In the genomic region with DNA sequence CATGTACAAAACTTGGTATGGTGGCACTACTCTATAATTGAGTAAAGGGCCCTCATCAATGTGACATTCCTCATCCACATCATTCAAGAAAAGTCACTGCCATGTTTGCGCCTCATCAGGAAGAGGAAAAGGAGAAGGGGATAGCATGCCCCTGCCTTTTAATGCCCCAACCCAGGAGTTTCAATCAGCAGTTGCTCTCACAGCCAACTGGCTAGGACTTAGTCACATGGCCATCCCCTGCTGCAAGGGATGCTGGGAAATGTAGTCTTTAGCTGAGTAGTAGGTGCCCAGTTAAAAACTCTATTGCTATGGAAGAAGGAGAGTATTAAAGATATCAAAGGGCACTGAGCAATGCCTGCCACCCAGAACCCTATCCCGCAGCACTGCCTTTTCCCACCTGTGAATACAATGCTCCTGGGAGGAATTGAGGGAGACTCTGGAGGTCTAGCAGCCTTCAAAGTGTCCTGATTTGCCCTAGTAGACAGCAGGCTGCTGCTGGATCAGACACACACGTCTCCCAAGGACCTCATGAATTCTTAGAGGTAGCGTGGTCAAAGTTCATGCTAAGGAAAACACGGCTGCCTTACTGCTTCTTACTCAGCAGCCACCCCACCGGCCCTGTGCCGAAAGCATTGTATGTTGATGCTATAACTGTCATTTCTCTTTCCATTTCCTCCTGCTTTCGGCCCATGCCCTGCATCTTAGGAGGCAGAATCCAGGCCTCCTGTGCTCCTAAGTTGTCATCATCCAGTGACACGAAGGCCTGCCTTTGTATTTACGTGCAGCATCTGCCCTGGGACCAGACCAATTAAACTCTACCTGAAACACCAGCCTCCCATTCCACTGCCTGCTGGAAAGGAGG, we compare ENCODE assay signal across 18 cellular contexts. TPM values are rescaled to one million over a fixed set of nuclear protein-coding genes. Genes with fewer than 3 reads are reported as not detected.
DNase-seq lines count a peak whose midpoint lies in the region; ATAC-seq and TF ChIP-seq lines count a peak whose summit lies in the region.
"Had no signal": no experiment of that assay in that cellular context is flagged by ENCODE, and none has a peak within 500 bp of the region (broad histone marks: within the 10 kb centered on the region; RNA-seq: fewer than 3 reads in every experiment).

No MANE protein-coding gene starts in this region.

- H3K36me3 Mint-ChIP-seq in Caco-2 (ENCODE audit: insufficient read depth, unreplicated experiment) = peaks cover 6% of the 10 kb centered on the region
- H3K36me3 Mint-ChIP-seq in CD4-positive, alpha-beta memory T cell = no peaks in the 10 kb centered on the region

- POLR2A ChIA-PET in Caco-2 (lab: Charles Lee) = interaction anchor here (0.6 kb wide), 1 partner anchor 203 kb away, joined by 4 read pairs; no protein-coding TSS in a partner anchor
- POLR2A ChIA-PET in HEK293 (lab: Yijun Ruan, JAX) = no interaction called here
- POLR2A ChIA-PET in CD4-positive, alpha-beta memory T cell (lab: Charles Lee; ENCODE audit: partially characterized antibody) = no interaction called here

- no TSS peak for BruUV-seq in Caco-2 (replicated peaks; lab: Mats Ljungman, UMichigan)

- H3K27me3 ChIP-seq in Caco-2 (replicated peaks; ENCODE audit: control insufficient read depth, insufficient read depth, low read length) = no peaks in the 10 kb centered on the region
- peaks cover 3% of the 10 kb centered on the region for H3K27me3 ChIP-seq in CD4-positive, alpha-beta memory T cell (ENCODE audit: insufficient read depth, low read length)
- H3K27me3 ChIP-seq: ovary, suprapubic skin had no signal

- no peaks in the 10 kb centered on the region for H3K27me3 Mint-ChIP-seq in Caco-2 (ENCODE audit: insufficient read depth, unreplicated experiment)
- H3K27me3 Mint-ChIP-seq in CD4-positive, alpha-beta memory T cell = peaks cover 12 to 29% of the 10 kb centered on the region in 2 donors

- no peak for TF ChIP-seq CTCF in Caco-2 (IDR thresholded peaks at IDR 0.05; ENCODE audit: insufficient read depth in 1 of 2, low read depth in 1 of 2, low read length in 1 of 2, severe bottlenecking in 1 of 2, unreplicated experiment in 1 of 2)
- TF ChIP-seq CTCF in HEK293 (tag by site-specific recombination; IDR thresholded peaks at IDR 0.05) = no peak
- no peak for TF ChIP-seq CTCF in fibroblast of pulmonary artery (IDR thresholded peaks at IDR 0.05; ENCODE audit: low read length, missing control alignments)

- ATAC-seq in SK-N-SH treated with all-trans-retinoic acid at 6 μM for 48 hours = 0 out of 3 replicates have a peak, but pooled peaks have one; percentile 30
- ATAC-seq: left ventricle myocardium superior had no signal

- peaks cover 21% of the 10 kb centered on the region for H3K4me1 Mint-ChIP-seq in Caco-2 (ENCODE audit: low read depth, unreplicated experiment)
- H3K4me1 Mint-ChIP-seq in CD4-positive, alpha-beta memory T cell = no peaks in the 10 kb centered on the region

- H3K4me3 ChIP-seq in Caco-2 (ENCODE audit: low read depth, low read length) (no peak overlapping the region), HEK293 (ENCODE audit: low read depth, low read length) (no peak overlapping the region), fibroblast of pulmonary artery (replicated peaks; ENCODE audit: low read depth, low read length) (no peak overlapping the region)
- no peak overlapping the region for H3K4me3 ChIP-seq in CD4-positive, alpha-beta memory T cell (ENCODE audit: low read length in 2 of 2)
- H3K4me3 ChIP-seq: BLaER1 treated with 17β-estradiol and CSF1 and Interleukin-3, amounts not matched to agents 10 nM and 100 nM; ovary; suprapubic skin had no signal

- DNase-seq in Caco-2 (peak; percentile 71 to 76), fibroblast of pulmonary artery (ENCODE audit: low read depth) (peak; percentile 28), COLO829 (ENCODE audit: low spot score) (no peak), A172 (ENCODE audit: low spot score) (no peak)
- DNase-seq in CD4-positive, alpha-beta memory T cell = no peak
- DNase-seq: activated CD8-positive, alpha-beta memory T cell treated with anti-CD3 and anti-CD28 coated beads for 24 hours; cerebellar nuclear complex; foreskin melanocyte; left ventricle myocardium superior; NCI-H1694 treated with DMSO at 0.1 percent for 48 hours; NCI-H524; ovary; stimulated activated CD4-positive, alpha-beta T cell treated with anti-CD3 and anti-CD28 coated beads, Interleukin-4, amount 100 ng/mL, for 1 hour had no signal

- CTCF ChIA-PET in Caco-2 (lab: Charles Lee) = interaction anchor here (0.7 to 1.0 kb wide), 2 partner anchors 9 to 54 kb away, joined by 3 read pairs; no protein-coding TSS in a partner anchor
- CTCF ChIA-PET in HEK293 (lab: Yijun Ruan, JAX) = interaction anchor here (0.6 to 1.5 kb wide), 2 partner anchors 13 to 388 kb away, joined by 3 to 5 read pairs; no protein-coding TSS in a partner anchor
- CTCF ChIA-PET in CD4-positive, alpha-beta memory T cell (lab: Charles Lee; ENCODE audit: partially characterized antibody) = no interaction called here

- H3K27ac ChIP-seq in HEK293 (ENCODE audit: extremely low read depth, low read depth, low read length) = no peak overlapping the region
- no peak overlapping the region for H3K27ac ChIP-seq in CD4-positive, alpha-beta memory T cell (ENCODE audit: low read depth, low read length)
- H3K27ac ChIP-seq: BLaER1 treated with 17β-estradiol and CSF1 and Interleukin-3, amounts not matched to agents 10 nM and 100 nM; ovary; suprapubic skin had no signal

- H3K4me1 ChIP-seq in Caco-2 (peaks cover 10% of the 10 kb centered on the region), HEK293 (ENCODE audit: control insufficient read depth, insufficient read depth, low read length) (no peaks in the 10 kb centered on the region)
- H3K4me1 ChIP-seq in CD4-positive, alpha-beta memory T cell (ENCODE audit: insufficient read depth, low read length) = no peaks in the 10 kb centered on the region
- H3K4me1 ChIP-seq: BLaER1 treated with 17β-estradiol and CSF1 and Interleukin-3, amounts not matched to agents 10 nM and 100 nM; suprapubic skin had no signal

- H3K36me3 ChIP-seq in Caco-2 (ENCODE audit: control insufficient read depth, insufficient read depth, low read length) = no peaks in the 10 kb centered on the region
- H3K36me3 ChIP-seq in HEK293 (ENCODE audit: control insufficient read depth in 2 of 2, insufficient read depth in 1 of 2, low read length in 2 of 2) = no peaks in the 10 kb centered on the region
- H3K36me3 ChIP-seq in CD4-positive, alpha-beta memory T cell (ENCODE audit: insufficient read depth, low read length) = no peaks in the 10 kb centered on the region
- H3K36me3 ChIP-seq: BLaER1 treated with 17β-estradiol and CSF1 and Interleukin-3, amounts not matched to agents 10 nM and 100 nM; ovary; suprapubic skin had no signal

- H3K9me3 ChIP-seq in Caco-2 (peaks cover 13% of the 10 kb centered on the region; the same call in 1 of the 2 replicates), HEK293 (ENCODE audit: control insufficient read depth, insufficient read depth, low read depth, low read length) (no peaks in the 10 kb centered on the region)
- H3K9me3 ChIP-seq in CD4-positive, alpha-beta memory T cell (ENCODE audit: control insufficient read depth in 1 of 2, low read length in 2 of 2) = no peaks in the 10 kb centered on the region
- H3K9me3 ChIP-seq: suprapubic skin had no signal

- H3K27ac Mint-ChIP-seq in Caco-2 (ENCODE audit: unreplicated experiment) = peak overlapping the region; percentile 24
- H3K27ac Mint-ChIP-seq in CD4-positive, alpha-beta memory T cell = no peak overlapping the region
- H3K27ac Mint-ChIP-seq: activated T-helper 2 cell treated with anti-CD3 and anti-CD28 coated beads, Interferon-gamma antibody, Interleukin-2, Interleukin-4, amounts not matched to agents 10 μg/mL and 5 μg/mL and 100 μg/mL, durations not matched to agents 14 hours and 24 hours and 36 hours had no signal

- intact Hi-C loops in Caco-2 (cut with micrococcal nuclease; ENCODE audit: unreplicated experiment) = no loop called here
- intact Hi-C loops in CD4-positive, alpha-beta memory T cell (cut with micrococcal nuclease) = no loop called here

- H3K4me3 Mint-ChIP-seq in Caco-2 (ENCODE audit: unreplicated experiment) = no peak overlapping the region
- no peak overlapping the region for H3K4me3 Mint-ChIP-seq in CD4-positive, alpha-beta memory T cell

- H3K9me3 Mint-ChIP-seq in Caco-2 (ENCODE audit: unreplicated experiment) = peaks cover 9% of the 10 kb centered on the region
- peaks cover 0 to 9% (median 5%) of the 10 kb centered on the region in 8 donors for H3K9me3 Mint-ChIP-seq in CD4-positive, alpha-beta memory T cell

TF ChIP-seq in HEK293, 187 proteins besides CTCF, POLR2A, EP300 and RAD21 (continues in another document):
- TF ChIP-seq, protein P1, sequence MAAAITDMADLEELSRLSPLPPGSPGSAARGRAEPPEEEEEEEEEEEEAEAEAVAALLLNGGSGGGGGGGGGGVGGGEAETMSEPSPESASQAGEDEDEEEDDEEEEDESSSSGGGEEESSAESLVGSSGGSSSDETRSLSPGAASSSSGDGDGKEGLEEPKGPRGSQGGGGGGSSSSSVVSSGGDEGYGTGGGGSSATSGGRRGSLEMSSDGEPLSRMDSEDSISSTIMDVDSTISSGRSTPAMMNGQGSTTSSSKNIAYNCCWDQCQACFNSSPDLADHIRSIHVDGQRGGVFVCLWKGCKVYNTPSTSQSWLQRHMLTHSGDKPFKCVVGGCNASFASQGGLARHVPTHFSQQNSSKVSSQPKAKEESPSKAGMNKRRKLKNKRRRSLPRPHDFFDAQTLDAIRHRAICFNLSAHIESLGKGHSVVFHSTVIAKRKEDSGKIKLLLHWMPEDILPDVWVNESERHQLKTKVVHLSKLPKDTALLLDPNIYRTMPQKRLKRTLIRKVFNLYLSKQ (tag by site-specific recombination; IDR thresholded peaks at IDR 0.05; ENCODE audit: borderline replicate concordance) = no peak

TF ChIP-seq in SK-N-SH treated with all-trans-retinoic acid at 6 μM for 48 hours, 23 proteins besides CTCF, POLR2A, EP300 and RAD21 (continues in another document):
- TF ChIP-seq, protein P2, sequence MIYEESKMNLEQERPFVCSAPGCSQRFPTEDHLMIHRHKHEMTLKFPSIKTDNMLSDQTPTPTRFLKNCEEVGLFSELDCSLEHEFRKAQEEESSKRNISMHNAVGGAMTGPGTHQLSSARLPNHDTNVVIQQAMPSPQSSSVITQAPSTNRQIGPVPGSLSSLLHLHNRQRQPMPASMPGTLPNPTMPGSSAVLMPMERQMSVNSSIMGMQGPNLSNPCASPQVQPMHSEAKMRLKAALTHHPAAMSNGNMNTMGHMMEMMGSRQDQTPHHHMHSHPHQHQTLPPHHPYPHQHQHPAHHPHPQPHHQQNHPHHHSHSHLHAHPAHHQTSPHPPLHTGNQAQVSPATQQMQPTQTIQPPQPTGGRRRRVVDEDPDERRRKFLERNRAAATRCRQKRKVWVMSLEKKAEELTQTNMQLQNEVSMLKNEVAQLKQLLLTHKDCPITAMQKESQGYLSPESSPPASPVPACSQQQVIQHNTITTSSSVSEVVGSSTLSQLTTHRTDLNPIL (CRISPR knock-in tag; IDR thresholded peaks at IDR 0.05; ENCODE audit: low read depth) = no peak
- TF ChIP-seq ISL1 (CRISPR knock-in tag; IDR thresholded peaks at IDR 0.05) = no peak

RNA-seq across cellular contexts. Expression of a gene that starts 10.7 kb away (rescaled TPM):
- total RNA-seq in Caco-2 (2022) = 288 and 331 TPM in 2 replicates
- total RNA-seq in CD4-positive, alpha-beta memory T cell = 1 to 10 TPM; 1.6 to 1.7 TPM
- polyA plus RNA-seq in CD4-positive, alpha-beta memory T cell = 1 to 10 TPM in 1 of 2 donors, under 1 TPM in 1; 1.00 to 1.8 TPM
- total RNA-seq in A172 (2014; rRNA removed; shearing (Covaris generic)) = 422 and 522 TPM in 2 replicates

RNA-seq across cellular contexts. Expression of a gene that starts 44.9 kb away (rescaled TPM):
- total RNA-seq in Caco-2 (2022) = 49.3 and 51.3 TPM in 2 replicates
- 10 to 100 TPM; 60.2 to 63.0 TPM for total RNA-seq in CD4-positive, alpha-beta memory T cell
- 10 to 100 TPM; 13.3 to 18.7 TPM for polyA plus RNA-seq in CD4-positive, alpha-beta memory T cell
- 16.0 and 25.6 TPM in 2 replicates for total RNA-seq in A172 (2014; rRNA removed; shearing (Covaris generic))

Comparison
In these comparisons a context has a peak if more than half of its experiments do, and no peak if none do; other contexts are left out.
1. DNase-seq: peak in Caco-2 (2 of 2) and fibroblast of pulmonary artery (single experiment); none in COLO829 (single experiment), CD4-positive, alpha-beta memory T cell (0 of 5) and A172 (single experiment).
2. RNA of a gene that starts 10.7 kb away (total RNA-seq): 422 to 522 TPM in A172 and 288 to 331 TPM in Caco-2; 1.6 to 1.7 TPM in CD4-positive, alpha-beta memory T cell; every median in the first group is over 100 times any median in the second.